30 cellular contexts compared by ENCODE assay signal in the genomic region with DNA sequence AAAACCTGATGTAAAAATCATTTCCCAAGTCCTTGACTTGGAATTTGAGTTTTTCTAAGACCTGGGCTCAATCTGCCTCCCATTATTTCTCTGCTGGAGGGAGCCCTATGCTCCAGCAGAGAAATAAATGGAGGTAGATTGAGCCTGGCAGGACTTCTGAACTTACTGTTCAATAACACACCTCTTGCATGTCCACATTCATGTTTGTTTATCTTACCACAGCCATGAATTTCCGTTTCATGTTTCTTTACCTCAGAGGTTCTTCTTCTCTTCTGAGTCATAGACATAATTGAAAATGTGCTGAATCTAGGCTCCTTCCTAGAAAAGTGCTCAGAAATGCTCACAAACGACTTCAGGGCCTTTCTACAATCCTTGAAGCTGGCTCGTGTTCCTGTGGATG.
A peak's percentile ranks its signal among the peaks of the same experiment; 100 is the strongest.
DNase-seq lines count a peak whose midpoint lies in the region; TF ChIP-seq lines count a peak whose summit lies in the region.
"Had no signal": no experiment of that assay in that cellular context is flagged by ENCODE, and none has a peak within 500 bp of the region (broad histone marks: within the 10 kb centered on the region; RNA-seq: fewer than 3 reads in every experiment).

No MANE protein-coding gene starts in this region.

- no peaks in the 10 kb centered on the region for H3K27me3 ChIP-seq in OCI-LY3 (ENCODE audit: low read depth, low read length)
- no peaks in the 10 kb centered on the region for H3K27me3 ChIP-seq in sigmoid colon
- H3K27me3 ChIP-seq: neural progenitor cell, right atrium auricular region, stomach, uterus had no signal

- H3K27ac ChIP-seq in OCI-LY3 (ENCODE audit: low read length) = no peak overlapping the region
- no peak overlapping the region for H3K27ac ChIP-seq in sigmoid colon
- H3K27ac ChIP-seq: coronary artery, neural progenitor cell, right atrium auricular region, stomach, uterus had no signal

- H2AFZ ChIP-seq in OCI-LY3 (ENCODE audit: low read depth, low read length) = no peak overlapping the region
- H2AFZ ChIP-seq: neural progenitor cell had no signal

- TF ChIP-seq POLR2A in sigmoid colon (IDR thresholded peaks at IDR 0.05) = no peak

- intact Hi-C loops in sigmoid colon (cut with DNase I) = no loop called here

- H3K9ac ChIP-seq in OCI-LY3 (ENCODE audit: low read length) = no peak overlapping the region
- H3K9ac ChIP-seq: neural progenitor cell had no signal

- H3K4me3 ChIP-seq in OCI-LY3 (ENCODE audit: low read length) (no peak overlapping the region), astrocyte of the cerebellum (ENCODE audit: low read depth, low read length) (no peak overlapping the region), sigmoid colon (no peak overlapping the region)
- H3K4me3 ChIP-seq: coronary artery, neural progenitor cell, right atrium auricular region, stomach, uterus had no signal

- no peaks in the 10 kb centered on the region for H3K79me2 ChIP-seq in OCI-LY3 (ENCODE audit: low read length)

- WGBS in sigmoid colon, 2 donors = 51 to 65% methylated on average over 3 of the region's 3 CpGs

- H3K9me3 ChIP-seq in OCI-LY3 (ENCODE audit: insufficient read depth, low read length) (peaks cover 6% of the 10 kb centered on the region; the same call in 1 of the 2 replicates), sigmoid colon (no peaks in the 10 kb centered on the region)
- H3K9me3 ChIP-seq: right atrium auricular region, uterus had no signal

- in situ Hi-C loops in astrocyte of the cerebellum (cut with HindIII; ENCODE audit: low sequenced_read_pairs) (no loop called here), KBM-7 (cut with MboI; ENCODE audit: low pct_unique_long_range_greater_than_20kb, low sequenced_read_pairs) (no loop called here)

- DNase-seq in EL (peak; percentile 35), astrocyte of the cerebellum (ENCODE audit: low read depth) (peak; percentile 28), glomerular visceral epithelial cell (ENCODE audit: extremely low spot score) (peak; percentile 41), NCI-H524 treated with DMSO at 0.1 percent for 48 hours (lab: John Stamatoyannopoulos, UW) (no peak), sigmoid colon (no peak), nucleus accumbens (lab: John Stamatoyannopoulos, UW) (no peak), KBM-7 (no peak)
- DNase-seq: activated CD4-positive, alpha-beta T cell treated with anti-CD3 and anti-CD28 coated beads, Interleukin-2, amount 50 U/mL, for 48 hours; activated CD4-positive, CD25-positive, alpha-beta regulatory T cell treated with anti-CD3 and anti-CD28 coated beads, Interleukin-2, amount 50 U/mL, for 72 hours; activated naive CD4-positive, alpha-beta T cell; activated naive CD8-positive, alpha-beta T cell treated with anti-CD3 and anti-CD28 coated beads, Interleukin-2, amount 50 U/mL, for 24 hours; Calu3; DMS79; effector CD8-positive, alpha-beta T cell; H9; head of caudate nucleus; islet precursor cell; left ventricle myocardium superior; NCI-H1092; NCI-H1694 treated with DMSO at 0.1 percent for 48 hours; NCI-H446 treated with DMSO at 0.1 percent for 48 hours; stimulated activated CD4-positive, alpha-beta T cell treated with anti-CD3 and anti-CD28 coated beads, Interleukin-12 subunit alpha, Interleukin-12 subunit beta, amount 100 ng/mL, for 4 hours; stimulated activated CD4-positive, alpha-beta T cell treated with anti-CD3 and anti-CD28 coated beads, Interleukin-2, amount 100 ng/mL, for 48 hours; stomach; T-helper 17 cell; uterus had no signal

- no peak for TF ChIP-seq EP300 in sigmoid colon (IDR thresholded peaks at IDR 0.05)

- H3K36me3 ChIP-seq in OCI-LY3 (replicated peaks; ENCODE audit: low read depth, low read length) = no peaks in the 10 kb centered on the region
- H3K36me3 ChIP-seq in sigmoid colon = no peaks in the 10 kb centered on the region
- H3K36me3 ChIP-seq: neural progenitor cell, right atrium auricular region, stomach, uterus had no signal

- no peak for TF ChIP-seq CTCF in OCI-LY3 (IDR thresholded peaks at IDR 0.05; ENCODE audit: low read depth, low read length)
- TF ChIP-seq CTCF in astrocyte of the cerebellum (IDR thresholded peaks at IDR 0.05; ENCODE audit: low read depth, low read length, missing control alignments) = no peak
- TF ChIP-seq CTCF in sigmoid colon (IDR thresholded peaks at IDR 0.05) = no peak

- H3K4me2 ChIP-seq in OCI-LY3 (ENCODE audit: low read length) = peak overlapping the region; percentile 11
- H3K4me2 ChIP-seq: neural progenitor cell had no signal

- H3K4me1 ChIP-seq in OCI-LY3 (ENCODE audit: low read length) (peaks cover 10% of the 10 kb centered on the region), sigmoid colon (no peaks in the 10 kb centered on the region)
- H3K4me1 ChIP-seq: right atrium auricular region, stomach, uterus had no signal

- H4K20me1 ChIP-seq in OCI-LY3 (ENCODE audit: insufficient read depth, low read length) = no peaks in the 10 kb centered on the region

Comparison
In these comparisons a context has a peak if more than half of its experiments do, and no peak if none do; other contexts are left out.
1. DNase-seq: peak in EL (single experiment), astrocyte of the cerebellum (single experiment) and glomerular visceral epithelial cell (single experiment); none in NCI-H524 treated with DMSO at 0.1 percent for 48 hours (single experiment), sigmoid colon (single experiment), nucleus accumbens (0 of 56) and KBM-7 (single experiment).